Comparison of ENCODE assay signal across 1 cellular context in the genomic region with DNA sequence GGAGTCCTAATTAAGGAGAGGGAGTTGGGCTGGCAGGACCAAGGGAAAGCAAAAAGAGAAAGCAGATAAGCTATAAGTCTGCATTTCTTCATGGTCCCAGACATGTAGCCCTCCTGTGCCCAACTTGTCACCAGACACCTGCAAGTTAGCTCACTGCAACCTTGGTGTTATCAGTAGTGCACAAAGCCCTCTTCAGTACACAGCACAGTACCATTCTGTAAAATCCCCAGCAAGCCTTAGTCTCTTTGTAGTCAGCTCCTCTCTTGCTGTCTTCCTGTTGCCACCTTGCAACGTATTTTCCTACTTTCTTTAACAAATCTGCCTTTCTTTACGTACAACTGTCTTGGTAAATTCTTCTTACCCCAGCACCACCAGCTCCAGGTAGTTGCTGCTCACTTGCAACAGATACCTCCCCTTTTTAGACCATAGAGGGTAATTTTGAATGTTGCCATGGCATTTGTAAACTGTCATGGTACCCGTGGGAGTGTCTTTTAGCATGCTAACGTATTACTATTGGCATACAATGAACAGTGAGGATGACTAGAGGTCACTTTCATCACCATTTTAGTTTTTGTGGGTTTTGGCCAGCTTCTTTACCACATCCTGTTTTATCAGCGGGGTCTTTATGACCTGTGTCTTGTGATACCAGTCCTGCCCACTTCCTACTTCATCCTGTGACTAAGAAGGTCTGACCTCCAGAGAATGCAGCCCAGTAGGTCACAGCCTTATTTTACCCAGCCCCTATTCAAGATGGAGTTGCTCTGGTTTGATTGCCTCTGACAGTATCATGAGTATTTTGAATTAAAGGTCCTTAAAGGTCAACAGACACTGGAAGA.
A peak's percentile ranks its signal among the peaks of the same experiment; 100 is the strongest.
TF ChIP-seq lines count a peak whose summit lies in the region.

No MANE protein-coding gene starts in this region.

TF ChIP-seq in K562, 482 proteins besides CTCF, POLR2A, EP300 and RAD21 (continued from another document and continues in another):
- TF ChIP-seq, protein P1, sequence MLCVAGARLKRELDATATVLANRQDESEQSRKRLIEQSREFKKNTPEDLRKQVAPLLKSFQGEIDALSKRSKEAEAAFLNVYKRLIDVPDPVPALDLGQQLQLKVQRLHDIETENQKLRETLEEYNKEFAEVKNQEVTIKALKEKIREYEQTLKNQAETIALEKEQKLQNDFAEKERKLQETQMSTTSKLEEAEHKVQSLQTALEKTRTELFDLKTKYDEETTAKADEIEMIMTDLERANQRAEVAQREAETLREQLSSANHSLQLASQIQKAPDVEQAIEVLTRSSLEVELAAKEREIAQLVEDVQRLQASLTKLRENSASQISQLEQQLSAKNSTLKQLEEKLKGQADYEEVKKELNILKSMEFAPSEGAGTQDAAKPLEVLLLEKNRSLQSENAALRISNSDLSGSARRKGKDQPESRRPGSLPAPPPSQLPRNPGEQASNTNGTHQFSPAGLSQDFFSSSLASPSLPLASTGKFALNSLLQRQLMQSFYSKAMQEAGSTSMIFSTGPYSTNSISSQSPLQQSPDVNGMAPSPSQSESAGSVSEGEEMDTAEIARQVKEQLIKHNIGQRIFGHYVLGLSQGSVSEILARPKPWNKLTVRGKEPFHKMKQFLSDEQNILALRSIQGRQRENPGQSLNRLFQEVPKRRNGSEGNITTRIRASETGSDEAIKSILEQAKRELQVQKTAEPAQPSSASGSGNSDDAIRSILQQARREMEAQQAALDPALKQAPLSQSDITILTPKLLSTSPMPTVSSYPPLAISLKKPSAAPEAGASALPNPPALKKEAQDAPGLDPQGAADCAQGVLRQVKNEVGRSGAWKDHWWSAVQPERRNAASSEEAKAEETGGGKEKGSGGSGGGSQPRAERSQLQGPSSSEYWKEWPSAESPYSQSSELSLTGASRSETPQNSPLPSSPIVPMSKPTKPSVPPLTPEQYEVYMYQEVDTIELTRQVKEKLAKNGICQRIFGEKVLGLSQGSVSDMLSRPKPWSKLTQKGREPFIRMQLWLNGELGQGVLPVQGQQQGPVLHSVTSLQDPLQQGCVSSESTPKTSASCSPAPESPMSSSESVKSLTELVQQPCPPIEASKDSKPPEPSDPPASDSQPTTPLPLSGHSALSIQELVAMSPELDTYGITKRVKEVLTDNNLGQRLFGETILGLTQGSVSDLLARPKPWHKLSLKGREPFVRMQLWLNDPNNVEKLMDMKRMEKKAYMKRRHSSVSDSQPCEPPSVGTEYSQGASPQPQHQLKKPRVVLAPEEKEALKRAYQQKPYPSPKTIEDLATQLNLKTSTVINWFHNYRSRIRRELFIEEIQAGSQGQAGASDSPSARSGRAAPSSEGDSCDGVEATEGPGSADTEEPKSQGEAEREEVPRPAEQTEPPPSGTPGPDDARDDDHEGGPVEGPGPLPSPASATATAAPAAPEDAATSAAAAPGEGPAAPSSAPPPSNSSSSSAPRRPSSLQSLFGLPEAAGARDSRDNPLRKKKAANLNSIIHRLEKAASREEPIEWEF (CRISPR knock-in tag; IDR thresholded peaks at IDR 0.05) = peak; percentile 90
- TF ChIP-seq CEBPG (CRISPR knock-in tag; IDR thresholded peaks at IDR 0.05) = peak; percentile 40; the same call in 1 of the 2 replicates
- peak in 1 of 2 experiments; percentile 79; a peak in 2 of 4 replicates for TF ChIP-seq CEBPG (tag; conservative IDR thresholded peaks at IDR 0.05 in 1 of 2, IDR thresholded peaks at IDR 0.05 in 1 of 2)
- TF ChIP-seq SMAD3 (CRISPR knock-in tag; conservative IDR thresholded peaks at IDR 0.05) = peak; percentile 99
- TF ChIP-seq XRCC3 (IDR thresholded peaks at IDR 0.05) = no peak
- TF ChIP-seq GABPB2 (CRISPR knock-in tag; conservative IDR thresholded peaks at IDR 0.05) = no peak
- peak; percentile 86; the same call in 1 of the 2 replicates for TF ChIP-seq ZNF780A (CRISPR knock-in tag; IDR thresholded peaks at IDR 0.05)
- no peak for TF ChIP-seq XRCC4 (IDR thresholded peaks at IDR 0.05; ENCODE audit: extremely low read depth, insufficient read depth, insufficient read length)
- TF ChIP-seq SRSF7 (optimal IDR thresholded peaks at IDR 0.05; ENCODE audit: low read depth, low read length) = no peak
- TF ChIP-seq ZNF224 (CRISPR knock-in tag; IDR thresholded peaks at IDR 0.05) = no peak
- no peak for TF ChIP-seq TSC22D4 (tag; IDR thresholded peaks at IDR 0.05)
- peak; percentile 85; the same call in 1 of the 2 replicates for TF ChIP-seq MEF2D (tag; conservative IDR thresholded peaks at IDR 0.05; ENCODE audit: low read depth)
- TF ChIP-seq HDAC8 (tag; IDR thresholded peaks at IDR 0.05) = peak; percentile 96
- TF ChIP-seq, protein P2, sequence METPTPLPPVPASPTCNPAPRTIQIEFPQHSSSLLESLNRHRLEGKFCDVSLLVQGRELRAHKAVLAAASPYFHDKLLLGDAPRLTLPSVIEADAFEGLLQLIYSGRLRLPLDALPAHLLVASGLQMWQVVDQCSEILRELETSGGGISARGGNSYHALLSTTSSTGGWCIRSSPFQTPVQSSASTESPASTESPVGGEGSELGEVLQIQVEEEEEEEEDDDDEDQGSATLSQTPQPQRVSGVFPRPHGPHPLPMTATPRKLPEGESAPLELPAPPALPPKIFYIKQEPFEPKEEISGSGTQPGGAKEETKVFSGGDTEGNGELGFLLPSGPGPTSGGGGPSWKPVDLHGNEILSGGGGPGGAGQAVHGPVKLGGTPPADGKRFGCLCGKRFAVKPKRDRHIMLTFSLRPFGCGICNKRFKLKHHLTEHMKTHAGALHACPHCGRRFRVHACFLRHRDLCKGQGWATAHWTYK (CRISPR knock-in tag; IDR thresholded peaks at IDR 0.05) = peak; percentile 98
- TF ChIP-seq, protein P3, sequence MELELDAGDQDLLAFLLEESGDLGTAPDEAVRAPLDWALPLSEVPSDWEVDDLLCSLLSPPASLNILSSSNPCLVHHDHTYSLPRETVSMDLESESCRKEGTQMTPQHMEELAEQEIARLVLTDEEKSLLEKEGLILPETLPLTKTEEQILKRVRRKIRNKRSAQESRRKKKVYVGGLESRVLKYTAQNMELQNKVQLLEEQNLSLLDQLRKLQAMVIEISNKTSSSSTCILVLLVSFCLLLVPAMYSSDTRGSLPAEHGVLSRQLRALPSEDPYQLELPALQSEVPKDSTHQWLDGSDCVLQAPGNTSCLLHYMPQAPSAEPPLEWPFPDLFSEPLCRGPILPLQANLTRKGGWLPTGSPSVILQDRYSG (tag; conservative IDR thresholded peaks at IDR 0.05; ENCODE audit: low read depth) = peak; percentile 90
- TF ChIP-seq, protein P4, sequence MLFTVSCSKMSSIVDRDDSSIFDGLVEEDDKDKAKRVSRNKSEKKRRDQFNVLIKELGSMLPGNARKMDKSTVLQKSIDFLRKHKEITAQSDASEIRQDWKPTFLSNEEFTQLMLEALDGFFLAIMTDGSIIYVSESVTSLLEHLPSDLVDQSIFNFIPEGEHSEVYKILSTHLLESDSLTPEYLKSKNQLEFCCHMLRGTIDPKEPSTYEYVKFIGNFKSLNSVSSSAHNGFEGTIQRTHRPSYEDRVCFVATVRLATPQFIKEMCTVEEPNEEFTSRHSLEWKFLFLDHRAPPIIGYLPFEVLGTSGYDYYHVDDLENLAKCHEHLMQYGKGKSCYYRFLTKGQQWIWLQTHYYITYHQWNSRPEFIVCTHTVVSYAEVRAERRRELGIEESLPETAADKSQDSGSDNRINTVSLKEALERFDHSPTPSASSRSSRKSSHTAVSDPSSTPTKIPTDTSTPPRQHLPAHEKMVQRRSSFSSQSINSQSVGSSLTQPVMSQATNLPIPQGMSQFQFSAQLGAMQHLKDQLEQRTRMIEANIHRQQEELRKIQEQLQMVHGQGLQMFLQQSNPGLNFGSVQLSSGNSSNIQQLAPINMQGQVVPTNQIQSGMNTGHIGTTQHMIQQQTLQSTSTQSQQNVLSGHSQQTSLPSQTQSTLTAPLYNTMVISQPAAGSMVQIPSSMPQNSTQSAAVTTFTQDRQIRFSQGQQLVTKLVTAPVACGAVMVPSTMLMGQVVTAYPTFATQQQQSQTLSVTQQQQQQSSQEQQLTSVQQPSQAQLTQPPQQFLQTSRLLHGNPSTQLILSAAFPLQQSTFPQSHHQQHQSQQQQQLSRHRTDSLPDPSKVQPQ (CRISPR knock-in tag; IDR thresholded peaks at IDR 0.05; ENCODE audit: borderline replicate concordance) = peak; percentile 91
- TF ChIP-seq, protein P5, sequence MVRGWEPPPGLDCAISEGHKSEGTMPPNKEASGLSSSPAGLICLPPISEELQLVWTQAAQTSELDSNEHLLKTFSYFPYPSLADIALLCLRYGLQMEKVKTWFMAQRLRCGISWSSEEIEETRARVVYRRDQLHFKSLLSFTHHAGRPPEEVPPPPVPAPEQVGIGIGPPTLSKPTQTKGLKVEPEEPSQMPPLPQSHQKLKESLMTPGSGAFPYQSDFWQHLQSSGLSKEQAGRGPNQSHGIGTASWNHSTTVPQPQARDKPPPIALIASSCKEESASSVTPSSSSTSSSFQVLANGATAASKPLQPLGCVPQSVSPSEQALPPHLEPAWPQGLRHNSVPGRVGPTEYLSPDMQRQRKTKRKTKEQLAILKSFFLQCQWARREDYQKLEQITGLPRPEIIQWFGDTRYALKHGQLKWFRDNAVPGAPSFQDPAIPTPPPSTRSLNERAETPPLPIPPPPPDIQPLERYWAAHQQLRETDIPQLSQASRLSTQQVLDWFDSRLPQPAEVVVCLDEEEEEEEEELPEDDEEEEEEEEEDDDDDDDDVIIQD (CRISPR knock-in tag; IDR thresholded peaks at IDR 0.05) = peak; percentile 87; the same call in 1 of the 2 replicates
- peak; percentile 94 for TF ChIP-seq ZBTB17 (CRISPR knock-in tag; IDR thresholded peaks at IDR 0.05)
- no peak for TF ChIP-seq ZNF717 (CRISPR knock-in tag; IDR thresholded peaks at IDR 0.05)
- TF ChIP-seq, protein P6, sequence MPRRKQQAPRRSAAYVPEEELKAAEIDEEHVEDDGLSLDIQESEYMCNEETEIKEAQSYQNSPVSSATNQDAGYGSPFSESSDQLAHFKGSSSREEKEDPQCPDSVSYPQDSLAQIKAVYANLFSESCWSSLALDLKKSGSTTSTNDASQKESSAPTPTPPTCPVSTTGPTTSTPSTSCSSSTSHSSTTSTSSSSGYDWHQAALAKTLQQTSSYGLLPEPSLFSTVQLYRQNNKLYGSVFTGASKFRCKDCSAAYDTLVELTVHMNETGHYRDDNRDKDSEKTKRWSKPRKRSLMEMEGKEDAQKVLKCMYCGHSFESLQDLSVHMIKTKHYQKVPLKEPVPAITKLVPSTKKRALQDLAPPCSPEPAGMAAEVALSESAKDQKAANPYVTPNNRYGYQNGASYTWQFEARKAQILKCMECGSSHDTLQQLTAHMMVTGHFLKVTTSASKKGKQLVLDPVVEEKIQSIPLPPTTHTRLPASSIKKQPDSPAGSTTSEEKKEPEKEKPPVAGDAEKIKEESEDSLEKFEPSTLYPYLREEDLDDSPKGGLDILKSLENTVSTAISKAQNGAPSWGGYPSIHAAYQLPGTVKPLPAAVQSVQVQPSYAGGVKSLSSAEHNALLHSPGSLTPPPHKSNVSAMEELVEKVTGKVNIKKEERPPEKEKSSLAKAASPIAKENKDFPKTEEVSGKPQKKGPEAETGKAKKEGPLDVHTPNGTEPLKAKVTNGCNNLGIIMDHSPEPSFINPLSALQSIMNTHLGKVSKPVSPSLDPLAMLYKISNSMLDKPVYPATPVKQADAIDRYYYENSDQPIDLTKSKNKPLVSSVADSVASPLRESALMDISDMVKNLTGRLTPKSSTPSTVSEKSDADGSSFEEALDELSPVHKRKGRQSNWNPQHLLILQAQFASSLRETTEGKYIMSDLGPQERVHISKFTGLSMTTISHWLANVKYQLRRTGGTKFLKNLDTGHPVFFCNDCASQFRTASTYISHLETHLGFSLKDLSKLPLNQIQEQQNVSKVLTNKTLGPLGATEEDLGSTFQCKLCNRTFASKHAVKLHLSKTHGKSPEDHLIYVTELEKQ (CRISPR knock-in tag; IDR thresholded peaks at IDR 0.05) = peak; percentile 97
- no peak for TF ChIP-seq CBFA2T2 (conservative IDR thresholded peaks at IDR 0.05)
- TF ChIP-seq, protein P7, sequence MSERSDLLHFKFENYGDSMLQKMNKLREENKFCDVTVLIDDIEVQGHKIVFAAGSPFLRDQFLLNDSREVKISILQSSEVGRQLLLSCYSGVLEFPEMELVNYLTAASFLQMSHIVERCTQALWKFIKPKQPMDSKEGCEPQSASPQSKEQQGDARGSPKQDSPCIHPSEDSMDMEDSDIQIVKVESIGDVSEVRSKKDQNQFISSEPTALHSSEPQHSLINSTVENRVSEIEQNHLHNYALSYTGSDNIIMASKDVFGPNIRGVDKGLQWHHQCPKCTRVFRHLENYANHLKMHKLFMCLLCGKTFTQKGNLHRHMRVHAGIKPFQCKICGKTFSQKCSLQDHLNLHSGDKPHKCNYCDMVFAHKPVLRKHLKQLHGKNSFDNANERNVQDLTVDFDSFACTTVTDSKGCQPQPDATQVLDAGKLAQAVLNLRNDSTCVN (CRISPR knock-in tag; IDR thresholded peaks at IDR 0.05) = 0 out of 2 replicates have a peak, but pooled peaks have one; percentile 86
- TF ChIP-seq TAF7 (tag; IDR thresholded peaks at IDR 0.05) = peak; percentile 67
- TF ChIP-seq DNMT1 (IDR thresholded peaks at IDR 0.05) = no peak
- TF ChIP-seq, protein P8, sequence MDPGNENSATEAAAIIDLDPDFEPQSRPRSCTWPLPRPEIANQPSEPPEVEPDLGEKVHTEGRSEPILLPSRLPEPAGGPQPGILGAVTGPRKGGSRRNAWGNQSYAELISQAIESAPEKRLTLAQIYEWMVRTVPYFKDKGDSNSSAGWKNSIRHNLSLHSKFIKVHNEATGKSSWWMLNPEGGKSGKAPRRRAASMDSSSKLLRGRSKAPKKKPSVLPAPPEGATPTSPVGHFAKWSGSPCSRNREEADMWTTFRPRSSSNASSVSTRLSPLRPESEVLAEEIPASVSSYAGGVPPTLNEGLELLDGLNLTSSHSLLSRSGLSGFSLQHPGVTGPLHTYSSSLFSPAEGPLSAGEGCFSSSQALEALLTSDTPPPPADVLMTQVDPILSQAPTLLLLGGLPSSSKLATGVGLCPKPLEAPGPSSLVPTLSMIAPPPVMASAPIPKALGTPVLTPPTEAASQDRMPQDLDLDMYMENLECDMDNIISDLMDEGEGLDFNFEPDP (CRISPR knock-in tag; IDR thresholded peaks at IDR 0.05) = peak; percentile 50; the same call in 1 of the 2 replicates
- peak; percentile 99 for TF ChIP-seq ZNF584 (CRISPR knock-in tag; IDR thresholded peaks at IDR 0.05; ENCODE audit: low read depth)
- TF ChIP-seq, protein P9, sequence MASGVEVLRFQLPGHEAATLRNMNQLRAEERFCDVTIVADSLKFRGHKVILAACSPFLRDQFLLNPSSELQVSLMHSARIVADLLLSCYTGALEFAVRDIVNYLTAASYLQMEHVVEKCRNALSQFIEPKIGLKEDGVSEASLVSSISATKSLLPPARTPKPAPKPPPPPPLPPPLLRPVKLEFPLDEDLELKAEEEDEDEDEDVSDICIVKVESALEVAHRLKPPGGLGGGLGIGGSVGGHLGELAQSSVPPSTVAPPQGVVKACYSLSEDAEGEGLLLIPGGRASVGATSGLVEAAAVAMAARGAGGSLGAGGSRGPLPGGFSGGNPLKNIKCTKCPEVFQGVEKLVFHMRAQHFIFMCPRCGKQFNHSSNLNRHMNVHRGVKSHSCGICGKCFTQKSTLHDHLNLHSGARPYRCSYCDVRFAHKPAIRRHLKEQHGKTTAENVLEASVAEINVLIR (CRISPR knock-in tag; IDR thresholded peaks at IDR 0.05) = peak; percentile 88
